ENCODE assay signal across 9 cellular contexts in the genomic region with DNA sequence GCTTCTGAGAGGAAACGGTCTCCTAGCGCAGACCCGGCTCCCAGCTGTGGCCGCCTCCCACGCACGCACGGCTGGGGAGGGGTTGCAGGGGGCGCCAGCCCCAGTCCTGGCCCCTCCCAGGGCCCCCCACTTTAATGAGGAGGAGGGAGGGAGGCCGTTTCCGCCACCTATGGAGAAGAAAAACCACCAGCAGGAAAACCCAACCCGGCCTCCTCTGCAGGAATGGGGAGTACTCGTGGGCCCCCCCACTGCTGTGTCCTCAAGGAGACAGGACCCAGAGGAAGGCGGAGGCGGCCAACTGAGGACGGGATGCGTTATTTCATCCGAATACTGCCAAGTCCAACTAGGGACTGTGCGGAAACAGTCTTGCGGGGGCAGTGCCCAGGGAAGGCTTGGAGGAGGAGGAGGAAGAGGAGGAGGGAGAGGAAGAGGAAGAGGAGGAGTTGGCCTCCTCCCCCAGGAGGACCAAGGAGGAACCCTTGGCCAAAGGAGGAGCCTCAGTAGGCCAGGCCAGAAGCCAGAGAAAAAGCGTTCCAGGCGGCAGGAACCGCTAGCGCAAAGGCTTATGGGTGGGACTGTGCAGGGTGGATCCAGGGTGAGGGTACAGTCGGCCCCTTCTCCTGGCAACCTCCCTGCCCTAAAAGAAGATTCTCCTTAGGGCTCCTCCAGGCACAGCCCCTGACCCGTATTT. TPM values are rescaled to one million over a fixed set of nuclear protein-coding genes. Genes with fewer than 3 reads are reported as not detected.
DNase-seq lines count a peak whose midpoint lies in the region; ATAC-seq, FAIRE-seq and TF ChIP-seq lines count a peak whose summit lies in the region.
"Had no signal": no experiment of that assay in that cellular context is flagged by ENCODE, and none has a peak within 500 bp of the region (broad histone marks: within the 10 kb centered on the region; RNA-seq: fewer than 3 reads in every experiment).

No MANE protein-coding gene starts in this region.

- H3K4me1 ChIP-seq in right atrium auricular region (peaks cover 0 to 56% of the 10 kb centered on the region in 2 donors), small intestine (ENCODE audit: control insufficient read depth in 2 of 2, insufficient read depth in 1 of 2, low read depth in 1 of 2, low read length in 1 of 2) (peaks cover 2 to 7% of the 10 kb centered on the region in 2 donors)

- H3K36me3 Mint-ChIP-seq in activated T-helper 17 cell treated with anti-CD3 and anti-CD28 coated beads, Interleukin-2, amount 50 U/mL, for 72 hours (ENCODE audit: low read depth): peaks cover 4% of the 10 kb centered on the region

- H3K27ac ChIP-seq in AG04450 (ENCODE audit: low read depth, low read length) (peak overlapping the region; percentile 94), HL-60 (replicated peaks) (peak overlapping the region; percentile 98), right atrium auricular region (peak overlapping the region; percentile 92 to 96), small intestine (ENCODE audit: low read depth in 1 of 2, low read length in 1 of 2) (peak overlapping the region; percentile 56 to 89)
- H3K27ac ChIP-seq: epithelial cell of prostate had no signal

- DNase-seq in AG04450 (ENCODE audit: low read depth, low spot score) (no peak), HL-60 (ENCODE audit: low read depth in 1 of 2, low spot score in 1 of 2) (peak; percentile 92 to 96), right atrium auricular region (ENCODE audit: low spot score) (peak; percentile 86), small intestine (no peak)

- no peak for ATAC-seq in activated T-helper 17 cell treated with anti-CD3 and anti-CD28 coated beads, Interleukin-2, amount 50 U/mL, for 72 hours (replicated peaks)
- ATAC-seq in HG03469 (IDR thresholded peaks at IDR 0.05; ENCODE audit: unreplicated experiment): no peak
- ATAC-seq in GM18511 (IDR thresholded peaks at IDR 0.05; ENCODE audit: unreplicated experiment): no peak
- no peak for ATAC-seq in HG02571 (IDR thresholded peaks at IDR 0.05; ENCODE audit: unreplicated experiment)

- no peaks in the 10 kb centered on the region for H3K9me3 Mint-ChIP-seq in activated T-helper 17 cell treated with anti-CD3 and anti-CD28 coated beads, Interleukin-2, amount 50 U/mL, for 72 hours

- H3K4me3 Mint-ChIP-seq in activated T-helper 17 cell treated with anti-CD3 and anti-CD28 coated beads, Interleukin-2, amount 50 U/mL, for 72 hours: peak overlapping the region; percentile 83

- H3K4me3 ChIP-seq in AG04450 (ENCODE audit: low read depth, low read length) (peak overlapping the region; percentile 51), HL-60 (replicated peaks; ENCODE audit: insufficient read depth, low read length) (peak overlapping the region; percentile 26), right atrium auricular region (peak overlapping the region in 1 of 2 donors; percentile 41), small intestine (ENCODE audit: low read depth in 1 of 2, low read length in 2 of 2) (no peak overlapping the region)

- CTCF ChIA-PET in AG04450 (lab: Charles Lee): interaction anchor here (0.6 to 6.5 kb wide), 8 partner anchors 26 to 187 kb away, joined by 3 to 65 read pairs (median 8); no protein-coding TSS in a partner anchor

- no peaks in the 10 kb centered on the region for H3K27me3 ChIP-seq in AG04450 (ENCODE audit: control insufficient read depth, insufficient read depth, low read length)
- no peaks in the 10 kb centered on the region for H3K27me3 ChIP-seq in HL-60 (ENCODE audit: insufficient read depth, poor library complexity, severe bottlenecking)
- no peaks in the 10 kb centered on the region for H3K27me3 ChIP-seq in right atrium auricular region
- H3K27me3 ChIP-seq in small intestine (ENCODE audit: control insufficient read depth in 2 of 2, insufficient read depth in 2 of 2, low read length in 2 of 2): no peaks in the 10 kb centered on the region

- no peak for TF ChIP-seq CTCF in AG04450 (IDR thresholded peaks at IDR 0.05; ENCODE audit: low read depth, low read length)
- no peak for TF ChIP-seq CTCF in HL-60 (IDR thresholded peaks at IDR 0.05; ENCODE audit: insufficient read depth, low read length)
- no peak for TF ChIP-seq CTCF in right atrium auricular region (IDR thresholded peaks at IDR 0.05)

- FAIRE-seq in small intestine (lab: Jason Lieb, UNC): no peak

- H3K27ac Mint-ChIP-seq in activated T-helper 17 cell treated with anti-CD3 and anti-CD28 coated beads, Interleukin-2, amount 50 U/mL, for 72 hours: no peak overlapping the region

- POLR2A ChIA-PET in AG04450 (lab: Yijun Ruan, JAX): interaction anchor here (1.0 to 2.3 kb wide), 4 partner anchors 14 to 134 kb away, joined by 3 to 18 read pairs (median 8); a partner anchor contains a TSS

- WGBS in small intestine, 3 donors: 27 to 38% (median 35%) methylated on average over 23 to 25 of the region's 25 CpGs

- peaks cover 11% of the 10 kb centered on the region for H3K4me1 Mint-ChIP-seq in activated T-helper 17 cell treated with anti-CD3 and anti-CD28 coated beads, Interleukin-2, amount 50 U/mL, for 72 hours

- no peaks in the 10 kb centered on the region for H3K27me3 Mint-ChIP-seq in activated T-helper 17 cell treated with anti-CD3 and anti-CD28 coated beads, Interleukin-2, amount 50 U/mL, for 72 hours

- H3K36me3 ChIP-seq in right atrium auricular region (no peaks in the 10 kb centered on the region), small intestine (ENCODE audit: control insufficient read depth in 2 of 2, insufficient read depth in 2 of 2, low read length in 2 of 2) (no peaks in the 10 kb centered on the region)

- H3K9me3 ChIP-seq in AG04450 (ENCODE audit: control insufficient read depth, insufficient read depth, low read length): no peaks in the 10 kb centered on the region; the same call in 1 of the 2 replicates
- H3K9me3 ChIP-seq in right atrium auricular region: no peaks in the 10 kb centered on the region
- no peaks in the 10 kb centered on the region for H3K9me3 ChIP-seq in small intestine (ENCODE audit: control insufficient read depth, low read depth)

RNA-seq across cellular contexts. Expression of a gene that starts 3.9 kb away (rescaled TPM):
- 9.4 and 12.6 TPM in 2 replicates for polyA plus RNA-seq in AG04450 (2011; rRNA removed)
- 18.0 and 18.5 TPM in 2 replicates for polyA minus RNA-seq in AG04450 (2011; rRNA and poly(A)+ RNA removed)
- 100 to 1,000 TPM in 1 of 2 donors, 10 to 100 TPM in 1; 73.8 to 169 TPM for total RNA-seq in activated T-helper 17 cell treated with anti-CD3 and anti-CD28 coated beads, Interleukin-2, amount 50 U/mL, for 72 hours
- total RNA-seq in right atrium auricular region: 10 to 100 TPM; 31.7 to 59.5 TPM
- 10 to 100 TPM; 15.9 to 51.7 (median 36.7) TPM for polyA plus RNA-seq in small intestine

RNA-seq across cellular contexts. Expression of a gene that starts 17.9 kb away (rescaled TPM):
- polyA plus RNA-seq in AG04450 (2011; rRNA removed): 0.12 and 0.32 TPM in 2 replicates
- 0.17 and 0.60 TPM in 2 replicates for polyA minus RNA-seq in AG04450 (2011; rRNA and poly(A)+ RNA removed)
- total RNA-seq in activated T-helper 17 cell treated with anti-CD3 and anti-CD28 coated beads, Interleukin-2, amount 50 U/mL, for 72 hours: not detected
- total RNA-seq in right atrium auricular region: 1 to 10 TPM; 2.6 to 6.8 TPM
- 1 to 10 TPM in 2 of 3 donors, under 1 TPM in 1; 0.89 to 5.1 (median 3.2) TPM for polyA plus RNA-seq in small intestine

RNA-seq across cellular contexts. Expression of a gene that starts 22.6 kb away (rescaled TPM):
- polyA plus RNA-seq in AG04450 (2011; rRNA removed) (13.3 and 19.2 TPM in 2 replicates), small intestine (10 to 100 TPM in 1 of 3 donors, 1 to 10 TPM in 2; 4.5 to 12.9 (median 5.7) TPM)
- polyA minus RNA-seq in AG04450 (2011; rRNA and poly(A)+ RNA removed): 13.2 and 18.3 TPM in 2 replicates
- 10 to 100 TPM; 15.9 to 22.0 TPM for total RNA-seq in activated T-helper 17 cell treated with anti-CD3 and anti-CD28 coated beads, Interleukin-2, amount 50 U/mL, for 72 hours
- 10 to 100 TPM; 24.1 to 49.4 TPM for total RNA-seq in right atrium auricular region

RNA-seq across cellular contexts. Expression of a gene that starts 29.4 kb away (rescaled TPM):
- polyA plus RNA-seq in AG04450 (2011; rRNA removed) (25.0 and 35.9 TPM in 2 replicates), small intestine (10 to 100 TPM in 2 of 3 donors, 1 to 10 TPM in 1; 4.5 to 27.5 (median 12.7) TPM)
- polyA minus RNA-seq in AG04450 (2011; rRNA and poly(A)+ RNA removed): 9.5 and 14.5 TPM in 2 replicates
- total RNA-seq in activated T-helper 17 cell treated with anti-CD3 and anti-CD28 coated beads, Interleukin-2, amount 50 U/mL, for 72 hours: under 1 TPM; 0.45 to 0.50 TPM
- total RNA-seq in right atrium auricular region: 1 to 10 TPM; 1.1 to 2.7 TPM

Comparison
In these comparisons a context has a peak if more than half of its experiments do, and no peak if none do; other contexts are left out.
1. DNase-seq: peak in HL-60 (2 of 2) and right atrium auricular region (single experiment); none in AG04450 (single experiment) and small intestine (single experiment).
2. H3K4me3 ChIP-seq: peak in AG04450 (single experiment) and HL-60 (single experiment); none in small intestine (0 of 2).
3. Peak in every context shown above with its lines, with median percentiles within 50 percentile points of each other: H3K27ac ChIP-seq.